In genomic region chr5:7576023-7576715, GRCh38 we compare ENCODE assay signal across 21 cellular contexts.
A peak's percentile ranks its signal among the peaks of the same experiment; 100 is the strongest.
DNase-seq lines count a peak whose midpoint lies in the region; TF ChIP-seq lines count a peak whose summit lies in the region.
"Had no signal": no experiment of that assay in that cellular context is flagged by ENCODE, and none has a peak within 500 bp of the region (broad histone marks: within the 10 kb centered on the region; RNA-seq: fewer than 3 reads in every experiment).

No MANE protein-coding gene starts in this region.

- peaks cover 18% of the 10 kb centered on the region for H3K4me1 Mint-ChIP-seq in glutamatergic neuron (ENCODE audit: low read depth, unreplicated experiment)
- H3K4me1 Mint-ChIP-seq: natural killer cell had no signal

- intact Hi-C loops in cardiac septum (cut with DNase I) = no loop called here

- peak overlapping the region; percentile 41 for H3K4me3 Mint-ChIP-seq in glutamatergic neuron (ENCODE audit: unreplicated experiment)
- H3K4me3 Mint-ChIP-seq: natural killer cell had no signal

- TF ChIP-seq CTCF in glutamatergic neuron (IDR thresholded peaks at IDR 0.05; ENCODE audit: partially characterized antibody, unreplicated experiment) = no peak

- no peaks in the 10 kb centered on the region for H3K27me3 Mint-ChIP-seq in glutamatergic neuron (ENCODE audit: unreplicated experiment)

- peak overlapping the region; percentile 91 for H3K27ac Mint-ChIP-seq in glutamatergic neuron (ENCODE audit: unreplicated experiment)
- H3K27ac Mint-ChIP-seq: natural killer cell had no signal

- no peaks in the 10 kb centered on the region for H3K36me3 Mint-ChIP-seq in glutamatergic neuron (ENCODE audit: unreplicated experiment)
- H3K36me3 Mint-ChIP-seq: natural killer cell had no signal

- peak; percentile 13 for DNase-seq in DMS 273 (lab: John Stamatoyannopoulos, UW; ENCODE audit: unreplicated experiment)
- DNase-seq in DMS 273 treated with DMSO at 0.1 percent for 48 hours (lab: John Stamatoyannopoulos, UW) = no peak
- DNase-seq in glutamatergic neuron = peak; percentile 70
- peak; percentile 66 for DNase-seq in pons (ENCODE audit: low spot score)
- no peak for DNase-seq in cardiac septum (ENCODE audit: low spot score)
- DNase-seq in NCI-H748 (lab: John Stamatoyannopoulos, UW; ENCODE audit: unreplicated experiment) = no peak
- DNase-seq in dermis blood vessel endothelial cell = no peak
- no peak for DNase-seq in AG08395 (ENCODE audit: low spot score)
- DNase-seq: activated CD4-positive, alpha-beta T cell treated with anti-CD3 and anti-CD28 coated beads for 4 hours; activated gamma-delta T cell; cortex of kidney; DMS79 treated with DMSO at 0.1 percent for 48 hours; GOT3; IMR-90; lower lobe of right lung; MM.1S; natural killer cell; NCI-H1930; NCI-H510A; PC-3; SK-N-SH had no signal

- peaks cover 2% of the 10 kb centered on the region for H3K9me3 Mint-ChIP-seq in glutamatergic neuron (ENCODE audit: unreplicated experiment)

Comparison
In these comparisons a context has a peak if more than half of its experiments do, and no peak if none do; other contexts are left out.
1. DNase-seq: peak in DMS 273 (single experiment), glutamatergic neuron (single experiment) and pons (single experiment); none in DMS 273 treated with DMSO at 0.1 percent for 48 hours (single experiment), cardiac septum (single experiment), NCI-H748 (single experiment), dermis blood vessel endothelial cell (single experiment) and AG08395 (single experiment).